8 cellular contexts compared by ENCODE assay signal in genomic region chr10:22340362-22341189, GRCh38. TPM values are rescaled to one million over a fixed set of nuclear protein-coding genes. Genes with fewer than 3 reads are reported as not detected.
DNase-seq lines count a peak whose midpoint lies in the region; ATAC-seq, FAIRE-seq and TF ChIP-seq lines count a peak whose summit lies in the region.

No MANE protein-coding gene starts in this region.

- H3K27me3 ChIP-seq in osteoblast (ENCODE audit: insufficient read depth, low read length), result peaks cover 89% of the 10 kb centered on the region

- H3K79me2 ChIP-seq in osteoblast (ENCODE audit: insufficient read depth, low read length), result no peaks in the 10 kb centered on the region

- H3K27me3 Mint-ChIP-seq in activated naive CD8-positive, alpha-beta T cell treated with anti-CD3 and anti-CD28 coated beads, Interleukin-2, amount 50 U/mL, for 24 hours, result peaks cover 74% of the 10 kb centered on the region

- H3K9me3 Mint-ChIP-seq in activated naive CD8-positive, alpha-beta T cell treated with anti-CD3 and anti-CD28 coated beads, Interleukin-2, amount 50 U/mL, for 24 hours, result no peaks in the 10 kb centered on the region

- peaks cover 7% of the 10 kb centered on the region for H3K4me1 ChIP-seq in osteoblast (ENCODE audit: insufficient read depth, low read length)

- DNase-seq in DMS79 (lab: John Stamatoyannopoulos, UW) (peak; percentile 31), RCC 7860 (ENCODE audit: low spot score) (peak; percentile 68), Right ventricle myocardium inferior (ENCODE audit: missing footprints) (peak; percentile 84), osteoblast (ENCODE audit: insufficient read length, low spot score, missing footprints) (peak; percentile 97), HPDE6-E6E7 (ENCODE audit: extremely low spot score) (no peak)
- peak; percentile 60 for DNase-seq in activated naive CD8-positive, alpha-beta T cell treated with anti-CD3 and anti-CD28 coated beads, Interleukin-2, amount 50 U/mL, for 24 hours

- no peak for FAIRE-seq in RCC 7860 (lab: Jason Lieb, UNC)

- H3K36me3 ChIP-seq in osteoblast (ENCODE audit: insufficient read depth, low read length), result no peaks in the 10 kb centered on the region

- H3K4me3 Mint-ChIP-seq in activated naive CD8-positive, alpha-beta T cell treated with anti-CD3 and anti-CD28 coated beads, Interleukin-2, amount 50 U/mL, for 24 hours, result peak overlapping the region; percentile 84

- H3K27ac ChIP-seq in osteoblast (ENCODE audit: low read depth, low read length), result peak overlapping the region; percentile 86

- no peaks in the 10 kb centered on the region for H3K9me3 ChIP-seq in osteoblast (ENCODE audit: low read depth, low read length)

- peak overlapping the region; percentile 94 for H2AFZ ChIP-seq in osteoblast (ENCODE audit: low read length)

- H3K27ac Mint-ChIP-seq in activated naive CD8-positive, alpha-beta T cell treated with anti-CD3 and anti-CD28 coated beads, Interleukin-2, amount 50 U/mL, for 24 hours, result peak overlapping the region; percentile 94

- H3K4me2 ChIP-seq in osteoblast (ENCODE audit: insufficient read depth, low read length), result peak overlapping the region; percentile 77

- TF ChIP-seq CTCF in osteoblast (IDR thresholded peaks at IDR 0.05; ENCODE audit: extremely low read depth, low read depth, low read length), result no peak

- H4K20me1 ChIP-seq in osteoblast (ENCODE audit: insufficient read depth, low read length), result no peaks in the 10 kb centered on the region

- peak overlapping the region; percentile 80 for H3K4me3 ChIP-seq in osteoblast (ENCODE audit: insufficient read depth, low read length)

- H3K4me1 Mint-ChIP-seq in activated naive CD8-positive, alpha-beta T cell treated with anti-CD3 and anti-CD28 coated beads, Interleukin-2, amount 50 U/mL, for 24 hours, result peaks cover 45% of the 10 kb centered on the region

- ATAC-seq in GM19463 (IDR thresholded peaks at IDR 0.05; ENCODE audit: unreplicated experiment) (peak; percentile 40), HG03520 (IDR thresholded peaks at IDR 0.05; ENCODE audit: unreplicated experiment) (peak; percentile 31), Right ventricle myocardium inferior (peak; percentile 83)
- peak; percentile 62 for ATAC-seq in activated naive CD8-positive, alpha-beta T cell treated with anti-CD3 and anti-CD28 coated beads, Interleukin-2, amount 50 U/mL, for 24 hours

- intact Hi-C loops in Right ventricle myocardium inferior (cut with DNase I), result loop anchor here (5.0 to 10.0 kb wide), 2 partner anchors 97 to 644 kb away; no protein-coding TSS in a partner anchor

- H3K36me3 Mint-ChIP-seq in activated naive CD8-positive, alpha-beta T cell treated with anti-CD3 and anti-CD28 coated beads, Interleukin-2, amount 50 U/mL, for 24 hours (ENCODE audit: low read depth), result peaks cover 10% of the 10 kb centered on the region

RNA-seq across cellular contexts. Expression of gene SPAG6, which starts 4.7 kb away (rescaled TPM):
- total RNA-seq in Right ventricle myocardium inferior (not detected), osteoblast (not detected in 2 replicates)

RNA-seq across cellular contexts. Expression of gene BMI1, which starts 19.7 kb away (rescaled TPM):
- total RNA-seq in Right ventricle myocardium inferior (34.4 TPM), osteoblast (64.8 and 73.1 TPM in 2 replicates)

RNA-seq across cellular contexts. Expression of gene COMMD3, which starts 24.4 kb away (rescaled TPM):
- total RNA-seq in Right ventricle myocardium inferior (89.9 TPM), osteoblast (49.2 and 53.9 TPM in 2 replicates)

Comparison
In these comparisons a context has a peak if more than half of its experiments do, and no peak if none do; other contexts are left out.
1. ATAC-seq: peak in every context shown above with its lines; median percentile 83 in Right ventricle myocardium inferior; 62 in activated naive CD8-positive, alpha-beta T cell treated with anti-CD3 and anti-CD28 coated beads, Interleukin-2, amount 50 U/mL, for 24 hours; 40 in GM19463; 31 in HG03520.